14 cellular contexts compared by ENCODE assay signal in the genomic region with DNA sequence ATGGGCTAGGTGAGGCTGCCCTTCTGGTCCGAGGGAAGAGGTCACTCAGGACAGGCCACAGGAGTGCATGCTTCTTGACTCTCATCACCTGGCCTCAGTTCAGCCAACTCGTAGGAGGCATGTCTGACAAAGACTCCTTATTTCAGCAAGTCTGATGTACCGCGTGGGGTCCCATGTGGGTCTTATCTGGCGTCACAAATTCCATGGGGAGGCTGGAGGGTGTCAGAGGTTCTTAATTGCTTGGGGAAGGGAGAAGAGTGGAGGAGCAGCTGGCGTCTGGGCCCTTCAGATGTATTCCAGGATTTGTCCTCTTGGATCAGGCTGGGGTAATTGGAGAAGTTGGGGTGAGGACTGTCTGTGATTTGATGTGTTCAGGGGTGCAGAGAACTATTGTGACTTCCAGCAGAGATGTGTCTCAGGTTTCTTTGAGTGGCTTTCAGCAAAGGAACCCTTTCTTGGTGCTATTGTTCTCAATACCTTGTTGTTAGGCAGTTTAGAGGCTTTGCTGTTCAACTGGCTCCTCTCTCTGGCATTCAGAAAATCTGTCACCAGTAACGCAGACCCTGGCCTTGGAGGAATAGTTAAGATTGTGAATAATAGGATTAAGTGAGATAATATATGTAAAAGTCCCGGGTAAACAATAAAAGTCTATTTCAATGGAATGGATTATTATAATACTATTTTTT.
DNase-seq lines count a peak whose midpoint lies in the region; ATAC-seq and TF ChIP-seq lines count a peak whose summit lies in the region.
"Had no signal": no experiment of that assay in that cellular context is flagged by ENCODE, and none has a peak within 500 bp of the region (broad histone marks: within the 10 kb centered on the region; RNA-seq: fewer than 3 reads in every experiment).

No MANE protein-coding gene starts in this region.

- peaks cover 25% of the 10 kb centered on the region for H3K36me3 Mint-ChIP-seq in activated naive CD4-positive, alpha-beta T cell treated with anti-CD3 and anti-CD28 coated beads, Interleukin-2, amount 50 U/mL, for 24 hours
- no peaks in the 10 kb centered on the region for H3K36me3 Mint-ChIP-seq in endodermal cell (ENCODE audit: low read depth)
- peaks cover 18 to 42% of the 10 kb centered on the region in 2 donors for H3K36me3 Mint-ChIP-seq in stimulated activated naive B cell treated with anti-CD40 and anti-IgM and Interleukin-4, amounts not matched to agents 10 μg/mL and 1 μg/mL and 100 μg/mL, for 72 hours

- H3K4me1 ChIP-seq in endodermal cell (ENCODE audit: control insufficient read depth, insufficient read depth, low read length) = peaks cover 24% of the 10 kb centered on the region

- WGBS in endodermal cell (ENCODE audit: insufficient coverage in 1 of 2, insufficient read length in 1 of 2), 2 experiments = 73 to 84% methylated on average over 5 to 7 of the region's 8 CpGs

- H3K27ac Mint-ChIP-seq in activated naive CD4-positive, alpha-beta T cell treated with anti-CD3 and anti-CD28 coated beads, Interleukin-2, amount 50 U/mL, for 24 hours = peak overlapping the region; percentile 99
- H3K27ac Mint-ChIP-seq in endodermal cell = peak overlapping the region; percentile 32
- peak overlapping the region; percentile 27 for H3K27ac Mint-ChIP-seq in stimulated activated naive B cell treated with anti-CD40 and anti-IgM and Interleukin-4, amounts not matched to agents 10 μg/mL and 1 μg/mL and 100 μg/mL, for 72 hours

- H3K9me3 ChIP-seq in endodermal cell (ENCODE audit: control insufficient read depth, low read length) = no peaks in the 10 kb centered on the region
- H3K9me3 ChIP-seq: adrenal gland had no signal

- H3K9me3 Mint-ChIP-seq in activated naive CD4-positive, alpha-beta T cell treated with anti-CD3 and anti-CD28 coated beads, Interleukin-2, amount 50 U/mL, for 24 hours = no peaks in the 10 kb centered on the region
- no peaks in the 10 kb centered on the region for H3K9me3 Mint-ChIP-seq in endodermal cell
- H3K9me3 Mint-ChIP-seq in stimulated activated naive B cell treated with anti-CD40 and anti-IgM and Interleukin-4, amounts not matched to agents 10 μg/mL and 1 μg/mL and 100 μg/mL, for 72 hours = peaks cover 2 to 7% of the 10 kb centered on the region in 2 donors

- no peaks in the 10 kb centered on the region for H3K27me3 ChIP-seq in endodermal cell (ENCODE audit: control insufficient read depth, insufficient read depth, low read length, poor library complexity, severe bottlenecking)
- H3K27me3 ChIP-seq: adrenal gland had no signal

- H3K27ac ChIP-seq in endodermal cell (ENCODE audit: low read depth, low read length) = no peak overlapping the region
- H3K27ac ChIP-seq: epithelial cell of prostate, KMS-11 had no signal

- H3K36me3 ChIP-seq in endodermal cell (ENCODE audit: control insufficient read depth, insufficient read depth, low read length) = no peaks in the 10 kb centered on the region
- H3K36me3 ChIP-seq: adrenal gland had no signal

- no peaks in the 10 kb centered on the region for H3K27me3 Mint-ChIP-seq in activated naive CD4-positive, alpha-beta T cell treated with anti-CD3 and anti-CD28 coated beads, Interleukin-2, amount 50 U/mL, for 24 hours
- H3K27me3 Mint-ChIP-seq in endodermal cell (ENCODE audit: insufficient read depth) = no peaks in the 10 kb centered on the region
- H3K27me3 Mint-ChIP-seq in stimulated activated naive B cell treated with anti-CD40 and anti-IgM and Interleukin-4, amounts not matched to agents 10 μg/mL and 1 μg/mL and 100 μg/mL, for 72 hours = no peaks in the 10 kb centered on the region

- H3K4me3 Mint-ChIP-seq in activated naive CD4-positive, alpha-beta T cell treated with anti-CD3 and anti-CD28 coated beads, Interleukin-2, amount 50 U/mL, for 24 hours = peak overlapping the region; percentile 47
- H3K4me3 Mint-ChIP-seq in endodermal cell = no peak overlapping the region
- no peak overlapping the region for H3K4me3 Mint-ChIP-seq in stimulated activated naive B cell treated with anti-CD40 and anti-IgM and Interleukin-4, amounts not matched to agents 10 μg/mL and 1 μg/mL and 100 μg/mL, for 72 hours

- no peak overlapping the region for H3K4me3 ChIP-seq in endodermal cell (ENCODE audit: low read length)
- H3K4me3 ChIP-seq: adrenal gland, smooth muscle cell had no signal

- no peak for DNase-seq in activated naive CD4-positive, alpha-beta T cell (lab: John Stamatoyannopoulos, UW)
- DNase-seq in NCI-H524 treated with DMSO at 0.1 percent for 48 hours (lab: John Stamatoyannopoulos, UW) (peak; percentile 99), endodermal cell (peak; percentile 63), H4 (ENCODE audit: low spot score) (no peak)
- DNase-seq in stimulated activated naive B cell treated with anti-CD40 and anti-IgM and Interleukin-4, amounts not matched to agents 10 μg/mL and 1 μg/mL and 100 μg/mL, for 72 hours = no peak
- DNase-seq: adrenal gland, NCI-H146, NCI-H526 had no signal

- no peak for ATAC-seq in stimulated activated naive B cell treated with anti-CD40 and anti-IgM and Interleukin-4, amounts not matched to agents 10 μg/mL and 1 μg/mL and 100 μg/mL, for 72 hours (replicated peaks)
- ATAC-seq in GM19351 (IDR thresholded peaks at IDR 0.05; ENCODE audit: unreplicated experiment) (no peak), GM19455 (IDR thresholded peaks at IDR 0.05; ENCODE audit: unreplicated experiment) (no peak)

- H3K9ac ChIP-seq in endodermal cell (ENCODE audit: extremely low read depth, low read length, poor library complexity, severe bottlenecking) = no peak overlapping the region
- H3K9ac ChIP-seq: KMS-11 had no signal

- H3K4me1 Mint-ChIP-seq in activated naive CD4-positive, alpha-beta T cell treated with anti-CD3 and anti-CD28 coated beads, Interleukin-2, amount 50 U/mL, for 24 hours = peaks cover 98% of the 10 kb centered on the region
- H3K4me1 Mint-ChIP-seq in endodermal cell = peaks cover 46% of the 10 kb centered on the region
- H3K4me1 Mint-ChIP-seq in stimulated activated naive B cell treated with anti-CD40 and anti-IgM and Interleukin-4, amounts not matched to agents 10 μg/mL and 1 μg/mL and 100 μg/mL, for 72 hours = peaks cover 81 to 98% of the 10 kb centered on the region in 2 donors

- no peak for TF ChIP-seq CTCF in endodermal cell (conservative IDR thresholded peaks at IDR 0.05)

Comparison
In these comparisons a context has a peak if more than half of its experiments do, and no peak if none do; other contexts are left out.
1. H3K27ac Mint-ChIP-seq: peak in every context shown above with its lines; median percentile 99 in activated naive CD4-positive, alpha-beta T cell treated with anti-CD3 and anti-CD28 coated beads, Interleukin-2, amount 50 U/mL, for 24 hours; 32 in endodermal cell; 27 in stimulated activated naive B cell treated with anti-CD40 and anti-IgM and Interleukin-4, amounts not matched to agents 10 μg/mL and 1 μg/mL and 100 μg/mL, for 72 hours.
2. DNase-seq: peak in NCI-H524 treated with DMSO at 0.1 percent for 48 hours (single experiment) and endodermal cell (single experiment); none in activated naive CD4-positive, alpha-beta T cell (0 of 4), stimulated activated naive B cell treated with anti-CD40 and anti-IgM and Interleukin-4, amounts not matched to agents 10 μg/mL and 1 μg/mL and 100 μg/mL, for 72 hours (single experiment) and H4 (single experiment).